Comparison of ENCODE assay signal across 1 cellular context in the genomic region with DNA sequence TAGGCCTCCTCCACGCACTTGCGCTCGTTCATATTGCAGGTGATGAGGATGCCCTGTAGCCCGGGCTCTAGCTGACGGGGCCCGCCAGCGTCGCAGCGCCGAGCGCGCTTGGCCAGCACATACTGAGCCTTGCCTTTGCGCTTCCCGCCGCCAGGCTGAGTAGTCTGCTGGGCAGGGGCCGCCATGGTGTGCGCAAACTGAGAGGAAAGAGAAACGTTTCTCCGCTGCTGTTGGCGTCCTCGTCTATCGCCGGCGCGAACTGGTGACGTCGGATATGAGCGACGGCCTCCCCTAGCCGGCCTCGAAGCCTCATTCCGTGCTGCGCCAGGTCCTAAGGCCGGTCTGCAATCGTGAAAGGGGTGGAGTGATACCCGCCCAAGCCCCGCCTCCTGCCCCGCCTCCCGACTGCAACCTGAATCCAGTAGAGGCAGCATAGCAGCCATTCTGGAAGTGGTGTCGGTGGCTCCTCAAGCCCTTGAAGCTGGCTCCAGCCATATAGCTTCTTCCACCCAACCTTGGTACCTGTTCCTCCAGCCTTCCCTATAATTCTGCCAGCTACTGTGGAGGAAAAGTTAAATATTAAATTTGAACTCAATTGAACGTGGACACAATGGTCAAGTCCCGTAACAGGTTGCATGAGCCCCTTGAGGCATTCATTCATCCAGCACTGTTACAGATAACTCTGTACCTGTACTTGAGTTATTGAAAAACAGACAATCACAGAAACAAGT.
TF ChIP-seq lines count a peak whose summit lies in the region.

Gene THUMPD1, minus strand, starts transcription at position 264 of the 731 bp plus-strand sequence. Its CDS starts 79 bp downstream, at position 185.

TF ChIP-seq in IMR-90, 13 proteins besides CTCF, POLR2A, EP300 and RAD21 (continued from another document):
- TF ChIP-seq MAFK (IDR thresholded peaks at IDR 0.05; ENCODE audit: low read depth, low read length) = no peak
- no peak for TF ChIP-seq CHD1 (IDR thresholded peaks at IDR 0.05; ENCODE audit: low read depth, low read length)
- TF ChIP-seq NFE2L2 (IDR thresholded peaks at IDR 0.05; ENCODE audit: low read depth, low read length) = no peak
- no peak for TF ChIP-seq RCOR1 (IDR thresholded peaks at IDR 0.05; ENCODE audit: insufficient replicate concordance, low read length)
- TF ChIP-seq MXI1 (IDR thresholded peaks at IDR 0.05; ENCODE audit: borderline replicate concordance, low read depth, low read length) = peak; percentile 70
- no peak for TF ChIP-seq USF2 (IDR thresholded peaks at IDR 0.05; ENCODE audit: low read depth, low read length)
- TF ChIP-seq MAZ (IDR thresholded peaks at IDR 0.05; ENCODE audit: borderline replicate concordance, low read depth, low read length) = peak; percentile 60; the same call in 1 of the 2 replicates
- no peak for TF ChIP-seq RFX5 (IDR thresholded peaks at IDR 0.05; ENCODE audit: low read depth, low read length)
